ENCODE assay signal across 19 cellular contexts in genomic region chr1:112444269-112444668, GRCh38. TPM values are rescaled to one million over a fixed set of nuclear protein-coding genes. Genes with fewer than 3 reads are reported as not detected.
DNase-seq lines count a peak whose midpoint lies in the region; ATAC-seq and TF ChIP-seq lines count a peak whose summit lies in the region.
"Had no signal": no experiment of that assay in that cellular context is flagged by ENCODE, and none has a peak within 500 bp of the region (broad histone marks: within the 10 kb centered on the region; RNA-seq: fewer than 3 reads in every experiment).

No MANE protein-coding gene starts in this region.

- DNase-seq in Daoy (ENCODE audit: low read depth) = peak; percentile 52
- DNase-seq in RKO (ENCODE audit: low spot score) = peak; percentile 40
- no peak for DNase-seq in epithelial cell of prostate (ENCODE audit: low read depth, low spot score)
- DNase-seq in myocyte (ENCODE audit: low read depth) = peak; percentile 29
- no peak for DNase-seq in DMS153 (lab: John Stamatoyannopoulos, UW)
- no peak for DNase-seq in GM20000 (ENCODE audit: low spot score)
- DNase-seq in DMS153 treated with DMSO at 0.1 percent for 48 hours (lab: John Stamatoyannopoulos, UW; ENCODE audit: unreplicated experiment) = no peak
- DNase-seq: activated CD4-positive, alpha-beta T cell treated with anti-CD3 and anti-CD28 coated beads, Interleukin-2, amount 50 U/mL, for 1 hour; activated T-cell treated with anti-CD3 and anti-CD28 coated beads, Interleukin-2, amount 50 U/mL, for 72 hours; erythroblast; GOT3; KBM-7; NCI-H1417; NCI-H345; SJCRH30; stimulated activated naive B cell treated with anti-CD40 and anti-IgM and Interleukin-4, amounts not matched to agents 10 μg/mL and 1 μg/mL and 100 μg/mL, for 72 hours; trophoblast cell had no signal

- no peak for TF ChIP-seq CTCF in GM20000 (IDR thresholded peaks at IDR 0.05; ENCODE audit: extremely low read depth, missing control alignments)

- H3K27ac ChIP-seq in epithelial cell of prostate = peak overlapping the region; percentile 11
- H3K27ac ChIP-seq: neural progenitor cell, SJCRH30 had no signal

- ATAC-seq in HG03039 (IDR thresholded peaks at IDR 0.05; ENCODE audit: unreplicated experiment) = no peak
- ATAC-seq: activated T-cell treated with anti-CD3 and anti-CD28 coated beads, Interleukin-2, amount 50 U/mL, for 72 hours; stimulated activated naive B cell treated with anti-CD40 and anti-IgM and Interleukin-4, amounts not matched to agents 10 μg/mL and 1 μg/mL and 100 μg/mL, for 72 hours had no signal

RNA-seq across cellular contexts. Expression of gene CTTNBP2NL, which starts 48.3 kb away (rescaled TPM):
- total RNA-seq in Daoy (2014; rRNA removed; shearing (Covaris generic)) = 9.3 and 11.1 TPM in 2 replicates
- 11.8 and 12.2 TPM in 2 replicates for total RNA-seq in myocyte
- polyA plus RNA-seq in myocyte (2012) = 10.6 TPM

Comparison
In these comparisons a context has a peak if more than half of its experiments do, and no peak if none do; other contexts are left out.
1. DNase-seq: peak in Daoy (single experiment), RKO (single experiment) and myocyte (single experiment); none in epithelial cell of prostate (single experiment), DMS153 (single experiment), GM20000 (single experiment) and DMS153 treated with DMSO at 0.1 percent for 48 hours (single experiment).